ENCODE assay signal across 12 cellular contexts in the genomic region with DNA sequence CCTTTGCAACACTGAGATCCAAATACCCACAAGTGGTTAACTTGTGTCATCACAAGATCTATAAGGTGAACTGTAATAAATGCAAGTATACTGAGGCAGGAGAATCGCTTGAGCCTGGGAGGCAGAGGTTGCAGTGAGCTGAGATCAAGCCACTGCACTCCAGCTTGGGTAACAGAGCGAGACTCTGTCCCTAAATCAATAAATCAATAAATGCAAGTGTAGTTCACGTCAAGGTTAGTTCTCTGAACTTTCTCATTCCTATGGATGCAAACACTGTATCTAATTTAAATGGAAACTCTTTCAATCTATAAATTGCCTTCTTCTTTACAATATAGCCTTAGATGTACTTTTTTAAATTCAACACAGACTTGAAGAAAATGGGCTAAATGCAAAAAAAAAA. TPM values are rescaled to one million over a fixed set of nuclear protein-coding genes. Genes with fewer than 3 reads are reported as not detected.
A peak's percentile ranks its signal among the peaks of the same experiment; 100 is the strongest.
DNase-seq lines count a peak whose midpoint lies in the region; ATAC-seq and TF ChIP-seq lines count a peak whose summit lies in the region.
"Had no signal": no experiment of that assay in that cellular context is flagged by ENCODE, and none has a peak within 500 bp of the region (broad histone marks: within the 10 kb centered on the region; RNA-seq: fewer than 3 reads in every experiment).

No MANE protein-coding gene starts in this region.

- H3K4me1 Mint-ChIP-seq in activated naive CD8-positive, alpha-beta T cell treated with anti-CD3 and anti-CD28 coated beads, Interleukin-2, amount 10 ng/mL, durations not matched to agents 7 days and 5 days = peaks cover 41% of the 10 kb centered on the region
- peaks cover 32% of the 10 kb centered on the region for H3K4me1 Mint-ChIP-seq in activated naive CD8-positive, alpha-beta T cell treated with anti-CD3 and anti-CD28 coated beads for 36 hours
- H3K4me1 Mint-ChIP-seq in HFFc6 (ENCODE audit: low read depth) = peaks cover 31% of the 10 kb centered on the region
- H3K4me1 Mint-ChIP-seq in activated T-helper 1 cell treated with anti-CD3 and anti-CD28 coated beads, Interleukin-12 subunit alpha, Interleukin-12 subunit beta, Interleukin-2, Interleukin-4 antibody, amounts not matched to agents 30 ng/mL and 10 ng/mL and 1 ng/mL, durations not matched to agents 14 hours and 24 hours and 36 hours (ENCODE audit: low read depth) = peaks cover 36% of the 10 kb centered on the region
- peaks cover 30% of the 10 kb centered on the region for H3K4me1 Mint-ChIP-seq in progenitor cell of endocrine pancreas (ENCODE audit: low read depth)

- H3K27ac Mint-ChIP-seq in activated naive CD8-positive, alpha-beta T cell treated with anti-CD3 and anti-CD28 coated beads, Interleukin-2, amount 10 ng/mL, durations not matched to agents 7 days and 5 days = peak overlapping the region; percentile 1
- H3K27ac Mint-ChIP-seq in activated naive CD8-positive, alpha-beta T cell treated with anti-CD3 and anti-CD28 coated beads for 36 hours = no peak overlapping the region
- H3K27ac Mint-ChIP-seq in HFFc6 (peak overlapping the region; percentile 2; the same call in 1 of the 2 replicates), progenitor cell of endocrine pancreas (peak overlapping the region; percentile 23)
- peak overlapping the region; percentile 46 for H3K27ac Mint-ChIP-seq in activated T-helper 1 cell treated with anti-CD3 and anti-CD28 coated beads, Interleukin-12 subunit alpha, Interleukin-12 subunit beta, Interleukin-2, Interleukin-4 antibody, amounts not matched to agents 30 ng/mL and 10 ng/mL and 1 ng/mL, durations not matched to agents 14 hours and 24 hours and 36 hours
- H3K27ac Mint-ChIP-seq: H9 had no signal

- DNase-seq in activated naive CD8-positive, alpha-beta T cell treated with anti-CD3 and anti-CD28 coated beads, Interleukin-2, amount 10 ng/mL, durations not matched to agents 7 days and 5 days = no peak
- DNase-seq in activated naive CD8-positive, alpha-beta T cell treated with anti-CD3 and anti-CD28 coated beads for 36 hours = no peak
- DNase-seq in HFFc6 = no peak
- DNase-seq in activated T-helper 1 cell treated with anti-CD3 and anti-CD28 coated beads, Interleukin-12 subunit alpha, Interleukin-12 subunit beta, Interleukin-2, Interleukin-4 antibody, amounts not matched to agents 30 ng/mL and 10 ng/mL and 1 ng/mL, durations not matched to agents 14 hours and 24 hours and 36 hours (ENCODE audit: low spot score) = no peak
- DNase-seq in progenitor cell of endocrine pancreas (ENCODE audit: low spot score, unreplicated experiment) = no peak
- no peak for DNase-seq in NCI-H2029 (lab: John Stamatoyannopoulos, UW)
- DNase-seq: Caco-2; CD8-positive, alpha-beta memory T cell; GF-D8; GOT3; H9 had no signal

- H3K9me3 Mint-ChIP-seq in activated naive CD8-positive, alpha-beta T cell treated with anti-CD3 and anti-CD28 coated beads, Interleukin-2, amount 10 ng/mL, durations not matched to agents 7 days and 5 days = no peaks in the 10 kb centered on the region
- no peaks in the 10 kb centered on the region for H3K9me3 Mint-ChIP-seq in activated naive CD8-positive, alpha-beta T cell treated with anti-CD3 and anti-CD28 coated beads for 36 hours
- no peaks in the 10 kb centered on the region for H3K9me3 Mint-ChIP-seq in HFFc6
- no peaks in the 10 kb centered on the region for H3K9me3 Mint-ChIP-seq in activated T-helper 1 cell treated with anti-CD3 and anti-CD28 coated beads, Interleukin-12 subunit alpha, Interleukin-12 subunit beta, Interleukin-2, Interleukin-4 antibody, amounts not matched to agents 30 ng/mL and 10 ng/mL and 1 ng/mL, durations not matched to agents 14 hours and 24 hours and 36 hours
- no peaks in the 10 kb centered on the region for H3K9me3 Mint-ChIP-seq in progenitor cell of endocrine pancreas (ENCODE audit: low read depth)
- H3K9me3 Mint-ChIP-seq: CD8-positive, alpha-beta memory T cell had no signal

- intact Hi-C loops in activated T-helper 1 cell treated with anti-CD3 and anti-CD28 coated beads, Interleukin-12 subunit alpha, Interleukin-12 subunit beta, Interleukin-2, Interleukin-4 antibody, amounts not matched to agents 30 ng/mL and 10 ng/mL and 1 ng/mL, durations not matched to agents 14 hours and 24 hours and 36 hours (cut with micrococcal nuclease) = loop anchor here (5.0 to 10.0 kb wide), 2 partner anchors 288 to 965 kb away; no protein-coding TSS in a partner anchor

- TF ChIP-seq CTCF in HFFc6 (IDR thresholded peaks at IDR 0.05) (no peak), progenitor cell of endocrine pancreas (IDR thresholded peaks at IDR 0.05; ENCODE audit: unreplicated experiment) (no peak)

- no peak for ATAC-seq in activated naive CD8-positive, alpha-beta T cell treated with anti-CD3 and anti-CD28 coated beads, Interleukin-2, amount 10 ng/mL, durations not matched to agents 7 days and 5 days (ENCODE audit: low read depth)
- no peak for ATAC-seq in HG02884 (IDR thresholded peaks at IDR 0.05; ENCODE audit: unreplicated experiment)

- H3K27me3 Mint-ChIP-seq in activated naive CD8-positive, alpha-beta T cell treated with anti-CD3 and anti-CD28 coated beads, Interleukin-2, amount 10 ng/mL, durations not matched to agents 7 days and 5 days = no peaks in the 10 kb centered on the region
- H3K27me3 Mint-ChIP-seq in activated naive CD8-positive, alpha-beta T cell treated with anti-CD3 and anti-CD28 coated beads for 36 hours = peaks cover 4% of the 10 kb centered on the region
- H3K27me3 Mint-ChIP-seq in HFFc6 (ENCODE audit: insufficient read depth) (peaks cover 7% of the 10 kb centered on the region), progenitor cell of endocrine pancreas (no peaks in the 10 kb centered on the region)
- peaks cover 5% of the 10 kb centered on the region for H3K27me3 Mint-ChIP-seq in activated T-helper 1 cell treated with anti-CD3 and anti-CD28 coated beads, Interleukin-12 subunit alpha, Interleukin-12 subunit beta, Interleukin-2, Interleukin-4 antibody, amounts not matched to agents 30 ng/mL and 10 ng/mL and 1 ng/mL, durations not matched to agents 14 hours and 24 hours and 36 hours (ENCODE audit: insufficient read depth)

- POLR2A ChIA-PET in activated naive CD8-positive, alpha-beta T cell treated with anti-CD3 and anti-CD28 coated beads, Interleukin-2, amount 10 ng/mL, durations not matched to agents 7 days and 5 days (lab: Charles Lee) = no interaction called here

- no peak overlapping the region for H3K4me3 Mint-ChIP-seq in activated naive CD8-positive, alpha-beta T cell treated with anti-CD3 and anti-CD28 coated beads, Interleukin-2, amount 10 ng/mL, durations not matched to agents 7 days and 5 days
- H3K4me3 Mint-ChIP-seq in activated naive CD8-positive, alpha-beta T cell treated with anti-CD3 and anti-CD28 coated beads for 36 hours = no peak overlapping the region
- H3K4me3 Mint-ChIP-seq in HFFc6 = no peak overlapping the region
- H3K4me3 Mint-ChIP-seq in activated T-helper 1 cell treated with anti-CD3 and anti-CD28 coated beads, Interleukin-12 subunit alpha, Interleukin-12 subunit beta, Interleukin-2, Interleukin-4 antibody, amounts not matched to agents 30 ng/mL and 10 ng/mL and 1 ng/mL, durations not matched to agents 14 hours and 24 hours and 36 hours = no peak overlapping the region
- H3K4me3 Mint-ChIP-seq in progenitor cell of endocrine pancreas (ENCODE audit: low read depth) = peak overlapping the region; percentile 1
- H3K4me3 Mint-ChIP-seq: H9 had no signal

- peaks cover 22% of the 10 kb centered on the region for H3K36me3 Mint-ChIP-seq in activated naive CD8-positive, alpha-beta T cell treated with anti-CD3 and anti-CD28 coated beads, Interleukin-2, amount 10 ng/mL, durations not matched to agents 7 days and 5 days
- peaks cover 35% of the 10 kb centered on the region for H3K36me3 Mint-ChIP-seq in activated naive CD8-positive, alpha-beta T cell treated with anti-CD3 and anti-CD28 coated beads for 36 hours
- H3K36me3 Mint-ChIP-seq in HFFc6 (ENCODE audit: low read depth) (peaks cover 23% of the 10 kb centered on the region), progenitor cell of endocrine pancreas (ENCODE audit: insufficient read depth) (peaks cover 16% of the 10 kb centered on the region)
- H3K36me3 Mint-ChIP-seq in activated T-helper 1 cell treated with anti-CD3 and anti-CD28 coated beads, Interleukin-12 subunit alpha, Interleukin-12 subunit beta, Interleukin-2, Interleukin-4 antibody, amounts not matched to agents 30 ng/mL and 10 ng/mL and 1 ng/mL, durations not matched to agents 14 hours and 24 hours and 36 hours (ENCODE audit: low read depth) = peaks cover 49% of the 10 kb centered on the region

RNA-seq across cellular contexts. Expression of a gene that starts 3.2 kb away (rescaled TPM):
- total RNA-seq in activated naive CD8-positive, alpha-beta T cell treated with anti-CD3 and anti-CD28 coated beads, Interleukin-2, amount 10 ng/mL, durations not matched to agents 7 days and 5 days = 10 to 100 TPM; 40.0 to 41.5 TPM
- total RNA-seq in activated naive CD8-positive, alpha-beta T cell treated with anti-CD3 and anti-CD28 coated beads for 36 hours = 100 to 1,000 TPM; 121 to 125 TPM
- total RNA-seq in HFFc6 (2021; fragmentation: NEBNext Ultra II Directional; extraction: Animal tissue kit (Norgen Biotek cat#: 25700)) = 10 to 100 TPM; 40.7 to 50.7 (median 47.4) TPM
- total RNA-seq in activated T-helper 1 cell treated with anti-CD3 and anti-CD28 coated beads, Interleukin-12 subunit alpha, Interleukin-12 subunit beta, Interleukin-2, Interleukin-4 antibody, amounts not matched to agents 30 ng/mL and 10 ng/mL and 1 ng/mL, durations not matched to agents 14 hours and 24 hours and 36 hours = 79.4 and 85.1 TPM in 2 replicates
- 48.3 and 50.3 TPM in 2 replicates for total RNA-seq in progenitor cell of endocrine pancreas
